8 cellular contexts compared by ENCODE assay signal in the genomic region with DNA sequence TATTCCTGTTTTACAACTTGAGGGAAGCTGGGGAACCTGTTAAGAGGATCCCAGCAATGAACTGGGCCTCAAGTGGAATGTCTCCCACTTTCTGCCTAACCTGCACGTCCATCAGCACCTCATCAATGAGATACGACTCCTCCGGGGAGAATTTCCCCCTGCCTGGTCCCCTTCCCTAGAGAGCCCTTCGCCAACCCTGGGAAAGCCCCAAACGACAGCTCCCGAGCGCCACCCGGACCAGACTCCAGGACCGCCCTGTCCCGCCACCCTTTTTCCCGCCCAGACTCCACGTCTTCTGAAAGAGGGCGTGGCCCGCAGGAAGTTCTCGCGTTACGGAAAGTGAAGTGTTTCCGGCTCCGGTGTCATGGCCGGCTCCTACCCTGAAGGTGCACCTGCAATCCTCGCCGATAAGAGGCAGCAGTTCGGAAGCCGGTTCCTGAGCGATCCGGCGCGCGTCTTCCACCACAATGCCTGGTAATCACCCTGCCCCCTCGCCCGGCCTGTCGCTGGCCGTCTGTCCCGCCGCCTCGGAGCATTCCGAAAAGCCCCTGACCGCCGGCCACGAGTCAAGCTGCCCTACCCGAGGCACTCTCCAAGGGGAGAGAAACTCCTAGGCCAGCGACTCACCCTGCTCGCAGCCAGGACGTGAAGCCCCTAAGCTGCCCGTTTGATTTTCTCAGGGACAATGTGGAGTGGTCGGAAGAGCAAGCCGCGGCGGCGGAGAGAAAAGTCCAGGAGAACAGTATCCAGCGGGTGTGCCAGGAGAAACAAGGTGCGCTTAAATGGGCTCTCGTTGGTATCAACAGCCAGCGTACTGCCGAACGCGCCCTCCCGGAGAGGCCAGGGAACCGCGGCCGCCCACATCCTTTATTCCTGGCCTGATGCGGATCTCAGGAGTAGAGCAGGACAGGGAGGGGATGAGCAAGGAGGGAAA. TPM values are rescaled to one million over a fixed set of nuclear protein-coding genes. Genes with fewer than 3 reads are reported as not detected.
A peak's percentile ranks its signal among the peaks of the same experiment; 100 is the strongest.
DNase-seq lines count a peak whose midpoint lies in the region; ATAC-seq and TF ChIP-seq lines count a peak whose summit lies in the region.
"Not testable (repeated sequence)": the region's sequence is repeated elsewhere in the genome, so short reads cannot be mapped to it uniquely, and the experiment has no call there.

A gene with protein sequence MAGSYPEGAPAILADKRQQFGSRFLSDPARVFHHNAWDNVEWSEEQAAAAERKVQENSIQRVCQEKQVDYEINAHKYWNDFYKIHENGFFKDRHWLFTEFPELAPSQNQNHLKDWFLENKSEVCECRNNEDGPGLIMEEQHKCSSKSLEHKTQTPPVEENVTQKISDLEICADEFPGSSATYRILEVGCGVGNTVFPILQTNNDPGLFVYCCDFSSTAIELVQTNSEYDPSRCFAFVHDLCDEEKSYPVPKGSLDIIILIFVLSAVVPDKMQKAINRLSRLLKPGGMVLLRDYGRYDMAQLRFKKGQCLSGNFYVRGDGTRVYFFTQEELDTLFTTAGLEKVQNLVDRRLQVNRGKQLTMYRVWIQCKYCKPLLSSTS (plus strand): TSS at position 347 of the 934 bp plus-strand sequence. CDS start 18 bp downstream, at position 365.

- TF ChIP-seq RAD21 in IMR-90 (IDR thresholded peaks at IDR 0.05; ENCODE audit: low read length): peak; percentile 25; the same call in 1 of the 2 replicates

- H3K9me3 ChIP-seq in IMR-90 (ENCODE audit: control insufficient read depth, insufficient read depth, low read length); OCI-LY7 (ENCODE audit: low read length): not testable (repeated sequence)

- not testable (repeated sequence) for H2BK20ac ChIP-seq in IMR-90 (ENCODE audit: low read depth, low read length)

- not testable (repeated sequence) for BruUV-seq in IMR-90 (replicated peaks; lab: Mats Ljungman, UMichigan); OCI-LY7 (replicated peaks; lab: Mats Ljungman, UMichigan)

- peak within 1 kb of the TSS; percentile 68 for H4K5ac ChIP-seq in IMR-90 (ENCODE audit: low read depth, low read length)

- H4K8ac ChIP-seq in IMR-90 (ENCODE audit: low read depth in 2 of 2, low read length in 2 of 2): peak within 1 kb of the TSS; percentile 96 to 99

- CTCF ChIA-PET in IMR-90 (lab: Yijun Ruan, JAX): interaction anchor here (1.1 kb wide), 1 partner anchor 16 kb away, joined by 5 read pairs; no protein-coding TSS in a partner anchor
- CTCF ChIA-PET in OCI-LY7 (lab: Charles Lee; ENCODE audit: unreplicated experiment): not testable (repeated sequence)

- peak; percentile 66; the same call in 1 of the 2 replicates for TF ChIP-seq POLR2A in IMR-90 (IDR thresholded peaks at IDR 0.05; ENCODE audit: low read depth, low read length)

- POLR2A ChIA-PET in IMR-90 (lab: Charles Lee; ENCODE audit: unreplicated experiment): not testable (repeated sequence)
- POLR2A ChIA-PET in OCI-LY7 (lab: Charles Lee): interaction anchor here (0.5 to 1.1 kb wide), 5 partner anchors 34 to 680 kb away, joined by 3 read pairs; no protein-coding TSS in a partner anchor

- H3K79me1 ChIP-seq in IMR-90 (ENCODE audit: low read depth in 1 of 2, low read length in 2 of 2): peaks cover 13 to 23% of the 10 kb centered on the region in 2 experiments

- H3K56ac ChIP-seq in IMR-90 (ENCODE audit: extremely low read depth, insufficient read depth, low read length): peak within 1 kb of the TSS; percentile 25

- peak within 1 kb of the TSS; percentile 34 for H3K14ac ChIP-seq in IMR-90 (replicated peaks; ENCODE audit: low read depth, low read length)

- H3K79me2 ChIP-seq in OCI-LY7 (ENCODE audit: insufficient read depth, low read depth, low read length): peaks cover 25% of the 10 kb centered on the region

- H3K18ac ChIP-seq in IMR-90 (ENCODE audit: low read depth, low read length): not testable (repeated sequence)

- H3K36me3 ChIP-seq in IMR-90 (ENCODE audit: control insufficient read depth, insufficient read depth, low read length): peaks cover 11% of the 10 kb centered on the region
- H3K36me3 ChIP-seq in OCI-LY7 (ENCODE audit: insufficient read depth, low read length): peaks cover 25% of the 10 kb centered on the region

- 0% methylated on average over 19 of the region's 62 CpGs; no CpG with 5 or more reads in 1 of the 2 experiments for WGBS in IMR-90 (ENCODE audit: extremely low coverage in 2 of 2, insufficient read length in 1 of 2), 2 experiments

- H3K4me1 ChIP-seq in IMR-90 (ENCODE audit: control insufficient read depth, insufficient read depth, low read length): not testable (repeated sequence)
- peaks cover 24% of the 10 kb centered on the region for H3K4me1 ChIP-seq in OCI-LY7 (ENCODE audit: insufficient read depth, low read length, poor library complexity, severe bottlenecking)

- H3K4me2 ChIP-seq in IMR-90 (ENCODE audit: low read depth, low read length): peak within 1 kb of the TSS; percentile 99
- H3K4me2 ChIP-seq in OCI-LY7 (ENCODE audit: low read length): peak within 1 kb of the TSS; percentile 100

- peak within 1 kb of the TSS; percentile 53 for H4K91ac ChIP-seq in IMR-90 (ENCODE audit: insufficient read depth, low read depth, low read length)

- H2BK5ac ChIP-seq in IMR-90 (ENCODE audit: low read depth, low read length, poor library complexity, severe bottlenecking): peak within 1 kb of the TSS; percentile 35

- H3K4ac ChIP-seq in IMR-90 (ENCODE audit: low read depth, low read length): peak within 1 kb of the TSS; percentile 72

- not testable (repeated sequence) for H3K27me3 ChIP-seq in IMR-90 (ENCODE audit: control insufficient read depth, insufficient read depth, low read length)

- not testable (repeated sequence) for H3K23ac ChIP-seq in IMR-90 (ENCODE audit: low read depth, low read length)

- not testable (repeated sequence) for H3K9me1 ChIP-seq in IMR-90 (ENCODE audit: insufficient read depth, low read length)

- H3K27ac ChIP-seq in IMR-90 (ENCODE audit: insufficient read depth, low read length) (peak within 1 kb of the TSS; percentile 83), OCI-LY7 (ENCODE audit: low read depth, low read length, poor library complexity, severe bottlenecking) (peak within 1 kb of the TSS; percentile 78), epithelial cell of prostate (peak within 1 kb of the TSS; percentile 75)

- H2AK5ac ChIP-seq in IMR-90 (ENCODE audit: low read depth, low read length): peak within 1 kb of the TSS; percentile 67

- H3K4me3 ChIP-seq in IMR-90 (ENCODE audit: insufficient read depth, low read depth, low read length): peak within 1 kb of the TSS; percentile 75
- H3K4me3 ChIP-seq in OCI-LY7 (ENCODE audit: low read depth, low read length, poor library complexity, severe bottlenecking): peak within 1 kb of the TSS; percentile 76

- DNase-seq in DMS114 treated with DMSO at 0.1 percent for 48 hours (lab: John Stamatoyannopoulos, UW; ENCODE audit: unreplicated experiment): peak; percentile 86
- DNase-seq in IMR-90: peak; percentile 88
- DNase-seq in OCI-LY7 (ENCODE audit: low spot score): peak; percentile 96
- peak; percentile 87 for DNase-seq in activated T-cell treated with anti-CD3 and anti-CD28 coated beads for 24 hours (ENCODE audit: low read depth)
- DNase-seq in epithelial cell of prostate (ENCODE audit: low read depth, low spot score): peak; percentile 73
- DNase-seq in mucosa of gallbladder (ENCODE audit: low spot score): peak; percentile 92
- peak; percentile 94 for DNase-seq in stimulated activated CD8-positive, alpha-beta memory T cell treated with anti-CD3 and anti-CD28 coated beads, Interleukin-4, amount 100 ng/mL, for 48 hours

- H2AFZ ChIP-seq in IMR-90 (replicated peaks; ENCODE audit: low read length, poor library complexity) (peak within 1 kb of the TSS; percentile 84), OCI-LY7 (ENCODE audit: low read length) (peak within 1 kb of the TSS; percentile 85)

- peak within 1 kb of the TSS; percentile 41; the same call in 1 of the 2 replicates for H2BK120ac ChIP-seq in IMR-90 (ENCODE audit: low read depth, low read length)

- not testable (repeated sequence) for H4K20me1 ChIP-seq in IMR-90 (ENCODE audit: insufficient read depth, low read length); OCI-LY7 (ENCODE audit: insufficient read depth, low read length)

- in situ Hi-C loops in IMR-90 (cut with MboI; ENCODE audit: low sequenced_read_pairs): not testable (repeated sequence)

- TF ChIP-seq CTCF in IMR-90 (conservative IDR thresholded peaks at IDR 0.05; ENCODE audit: low read depth, low read length): peak; percentile 50
- TF ChIP-seq CTCF in OCI-LY7 (conservative IDR thresholded peaks at IDR 0.05; ENCODE audit: low read length): peak; percentile 61

- H2BK15ac ChIP-seq in IMR-90 (ENCODE audit: low read depth, low read length): not testable (repeated sequence)

- peak within 1 kb of the TSS; percentile 90 for H3K9ac ChIP-seq in IMR-90 (ENCODE audit: low read depth, low read length)

- ATAC-seq in GM21528 (IDR thresholded peaks at IDR 0.05; ENCODE audit: low FRiP score, unreplicated experiment) (peak; percentile 86), IMR-90 (ENCODE audit: low read depth) (peak; percentile 95)

- H2AK9ac ChIP-seq in IMR-90 (replicated peaks; ENCODE audit: low read depth, low read length, poor library complexity): not testable (repeated sequence)

- dilution Hi-C loops in IMR-90 (cut with HindIII; ENCODE audit: low sequenced_read_pairs, unreplicated experiment): not testable (repeated sequence)

- H3K9me2 ChIP-seq in OCI-LY7 (ENCODE audit: insufficient read depth, low read length): not testable (repeated sequence)

- intact Hi-C loops in IMR-90 (cut with micrococcal nuclease): loop anchor here (5.0 kb wide), 1 partner anchor 406 kb away; no protein-coding TSS in a partner anchor
- intact Hi-C loops in OCI-LY7 (cut with micrococcal nuclease; ENCODE audit: unreplicated experiment): loop anchor here (2.0 kb wide), 2 partner anchors 56 to 406 kb away; no protein-coding TSS in a partner anchor

TF ChIP-seq in IMR-90, 13 proteins besides CTCF, POLR2A, EP300 and RAD21:
- TF ChIP-seq MXI1 (IDR thresholded peaks at IDR 0.05; ENCODE audit: borderline replicate concordance, low read depth, low read length): peak; percentile 77; the same call in 1 of the 2 replicates
- TF ChIP-seq MAZ (IDR thresholded peaks at IDR 0.05; ENCODE audit: borderline replicate concordance, low read depth, low read length): 0 out of 2 replicates have a peak, but pooled peaks have one; percentile 16
- 0 out of 2 replicates have a peak, but pooled peaks have one; percentile 6 for TF ChIP-seq CEBPB (IDR thresholded peaks at IDR 0.05; ENCODE audit: low read depth, low read length)

RNA-seq across cellular contexts. Expression of the gene that starts here (rescaled TPM):
- total RNA-seq in IMR-90 (2012; rRNA removed) (34.2 and 45.8 TPM in 2 replicates), OCI-LY7 (2022) (35.4 and 40.7 TPM in 2 replicates), mucosa of gallbladder (19.4 TPM)
- 14.1 and 18.0 TPM in 2 replicates for polyA plus RNA-seq in IMR-90 (2012; rRNA removed)
- polyA plus RNA-seq in IMR-90 (2012; cell fraction: cytosol; rRNA removed): 7.1 and 7.9 TPM in 2 replicates
- polyA plus RNA-seq in IMR-90 (2012; cell fraction: nucleus; rRNA removed; ENCODE audit: low replicate concordance): 6.4 and 18.4 TPM in 2 replicates
- 25.4 and 27.8 TPM in 2 replicates for total RNA-seq in OCI-LY7 (2014; rRNA removed; shearing (Covaris generic))

Comparison
In these comparisons a context has a peak if more than half of its experiments do, and no peak if none do; other contexts are left out.
1. Peak in every context shown above with its lines: DNase-seq, ATAC-seq, H3K4me3 ChIP-seq and H3K27ac ChIP-seq.